ENCODE assay signal across 2 cellular contexts in the genomic region with DNA sequence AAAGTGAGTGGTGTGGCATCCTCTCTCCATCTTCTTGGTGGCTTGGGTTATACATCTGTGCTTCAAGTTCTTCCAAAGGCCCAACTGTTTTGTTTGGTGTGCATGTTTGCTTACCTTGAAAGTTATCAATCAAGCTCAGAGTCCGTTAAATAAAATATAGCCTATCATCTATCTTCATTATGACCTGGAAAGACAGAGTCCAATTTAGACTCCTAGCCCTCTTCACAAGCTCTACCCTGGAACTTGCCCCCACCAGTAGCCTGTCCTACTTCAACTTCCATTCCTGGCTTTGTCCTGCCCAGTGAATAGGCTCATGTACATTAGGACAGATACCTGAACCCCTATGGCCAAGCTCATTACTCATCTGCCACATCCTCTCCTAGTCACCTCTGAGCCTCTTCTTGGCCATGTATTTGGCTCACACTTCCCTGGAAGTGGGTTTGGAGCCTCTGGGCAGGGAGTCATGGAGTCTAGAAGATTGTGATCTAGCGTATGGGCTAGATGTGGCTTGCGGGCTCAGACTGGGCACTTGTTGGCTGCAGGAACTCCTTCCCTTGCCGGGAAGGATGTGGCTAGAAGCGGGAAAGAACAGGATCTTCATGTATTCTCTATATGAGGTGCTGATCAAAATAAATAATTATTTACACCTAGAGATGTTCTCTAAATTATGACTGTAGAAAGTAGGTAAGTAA.
TF ChIP-seq lines count a peak whose summit lies in the region.

No MANE protein-coding gene starts in this region.

TF ChIP-seq in GM23338, 12 proteins besides CTCF, POLR2A, EP300 and RAD21 (continued from another document):
- TF ChIP-seq, protein P1, sequence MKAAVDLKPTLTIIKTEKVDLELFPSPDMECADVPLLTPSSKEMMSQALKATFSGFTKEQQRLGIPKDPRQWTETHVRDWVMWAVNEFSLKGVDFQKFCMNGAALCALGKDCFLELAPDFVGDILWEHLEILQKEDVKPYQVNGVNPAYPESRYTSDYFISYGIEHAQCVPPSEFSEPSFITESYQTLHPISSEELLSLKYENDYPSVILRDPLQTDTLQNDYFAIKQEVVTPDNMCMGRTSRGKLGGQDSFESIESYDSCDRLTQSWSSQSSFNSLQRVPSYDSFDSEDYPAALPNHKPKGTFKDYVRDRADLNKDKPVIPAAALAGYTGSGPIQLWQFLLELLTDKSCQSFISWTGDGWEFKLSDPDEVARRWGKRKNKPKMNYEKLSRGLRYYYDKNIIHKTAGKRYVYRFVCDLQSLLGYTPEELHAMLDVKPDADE (IDR thresholded peaks at IDR 0.05) = 0 out of 2 replicates have a peak, but pooled peaks have one; percentile 23

TF ChIP-seq in WTC11, 78 proteins besides CTCF, POLR2A, EP300 and RAD21 (continued from another document):
- TF ChIP-seq, protein P2, sequence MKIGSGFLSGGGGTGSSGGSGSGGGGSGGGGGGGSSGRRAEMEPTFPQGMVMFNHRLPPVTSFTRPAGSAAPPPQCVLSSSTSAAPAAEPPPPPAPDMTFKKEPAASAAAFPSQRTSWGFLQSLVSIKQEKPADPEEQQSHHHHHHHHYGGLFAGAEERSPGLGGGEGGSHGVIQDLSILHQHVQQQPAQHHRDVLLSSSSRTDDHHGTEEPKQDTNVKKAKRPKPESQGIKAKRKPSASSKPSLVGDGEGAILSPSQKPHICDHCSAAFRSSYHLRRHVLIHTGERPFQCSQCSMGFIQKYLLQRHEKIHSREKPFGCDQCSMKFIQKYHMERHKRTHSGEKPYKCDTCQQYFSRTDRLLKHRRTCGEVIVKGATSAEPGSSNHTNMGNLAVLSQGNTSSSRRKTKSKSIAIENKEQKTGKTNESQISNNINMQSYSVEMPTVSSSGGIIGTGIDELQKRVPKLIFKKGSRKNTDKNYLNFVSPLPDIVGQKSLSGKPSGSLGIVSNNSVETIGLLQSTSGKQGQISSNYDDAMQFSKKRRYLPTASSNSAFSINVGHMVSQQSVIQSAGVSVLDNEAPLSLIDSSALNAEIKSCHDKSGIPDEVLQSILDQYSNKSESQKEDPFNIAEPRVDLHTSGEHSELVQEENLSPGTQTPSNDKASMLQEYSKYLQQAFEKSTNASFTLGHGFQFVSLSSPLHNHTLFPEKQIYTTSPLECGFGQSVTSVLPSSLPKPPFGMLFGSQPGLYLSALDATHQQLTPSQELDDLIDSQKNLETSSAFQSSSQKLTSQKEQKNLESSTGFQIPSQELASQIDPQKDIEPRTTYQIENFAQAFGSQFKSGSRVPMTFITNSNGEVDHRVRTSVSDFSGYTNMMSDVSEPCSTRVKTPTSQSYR (CRISPR knock-in tag; IDR thresholded peaks at IDR 0.05) = no peak
- TF ChIP-seq RELA (CRISPR knock-in tag; IDR thresholded peaks at IDR 0.05; ENCODE audit: borderline replicate concordance) (no peak), ZNF232 (CRISPR knock-in tag; IDR thresholded peaks at IDR 0.05) (no peak), NFYB (CRISPR knock-in tag; conservative IDR thresholded peaks at IDR 0.05; ENCODE audit: low read depth) (0 out of 2 replicates have a peak, but pooled peaks have one; percentile 6), NFATC4 (CRISPR knock-in tag; IDR thresholded peaks at IDR 0.05) (peak; percentile 80; the same call in 1 of the 2 replicates), KAT7 (CRISPR knock-in tag; IDR thresholded peaks at IDR 0.05; ENCODE audit: borderline replicate concordance) (no peak), GRHL2 (CRISPR knock-in tag; IDR thresholded peaks at IDR 0.05; ENCODE audit: insufficient replicate concordance, severe bottlenecking) (no peak), JAZF1 (CRISPR knock-in tag; IDR thresholded peaks at IDR 0.05) (no peak), FOXJ3 (CRISPR knock-in tag; IDR thresholded peaks at IDR 0.05; ENCODE audit: borderline replicate concordance) (no peak), ESRRA (CRISPR knock-in tag; IDR thresholded peaks at IDR 0.05; ENCODE audit: borderline replicate concordance) (no peak), ZNF219 (CRISPR knock-in tag; IDR thresholded peaks at IDR 0.05; ENCODE audit: borderline replicate concordance) (no peak), PRRX2 (CRISPR knock-in tag; IDR thresholded peaks at IDR 0.05) (peak; percentile 92)
- TF ChIP-seq, protein P3, sequence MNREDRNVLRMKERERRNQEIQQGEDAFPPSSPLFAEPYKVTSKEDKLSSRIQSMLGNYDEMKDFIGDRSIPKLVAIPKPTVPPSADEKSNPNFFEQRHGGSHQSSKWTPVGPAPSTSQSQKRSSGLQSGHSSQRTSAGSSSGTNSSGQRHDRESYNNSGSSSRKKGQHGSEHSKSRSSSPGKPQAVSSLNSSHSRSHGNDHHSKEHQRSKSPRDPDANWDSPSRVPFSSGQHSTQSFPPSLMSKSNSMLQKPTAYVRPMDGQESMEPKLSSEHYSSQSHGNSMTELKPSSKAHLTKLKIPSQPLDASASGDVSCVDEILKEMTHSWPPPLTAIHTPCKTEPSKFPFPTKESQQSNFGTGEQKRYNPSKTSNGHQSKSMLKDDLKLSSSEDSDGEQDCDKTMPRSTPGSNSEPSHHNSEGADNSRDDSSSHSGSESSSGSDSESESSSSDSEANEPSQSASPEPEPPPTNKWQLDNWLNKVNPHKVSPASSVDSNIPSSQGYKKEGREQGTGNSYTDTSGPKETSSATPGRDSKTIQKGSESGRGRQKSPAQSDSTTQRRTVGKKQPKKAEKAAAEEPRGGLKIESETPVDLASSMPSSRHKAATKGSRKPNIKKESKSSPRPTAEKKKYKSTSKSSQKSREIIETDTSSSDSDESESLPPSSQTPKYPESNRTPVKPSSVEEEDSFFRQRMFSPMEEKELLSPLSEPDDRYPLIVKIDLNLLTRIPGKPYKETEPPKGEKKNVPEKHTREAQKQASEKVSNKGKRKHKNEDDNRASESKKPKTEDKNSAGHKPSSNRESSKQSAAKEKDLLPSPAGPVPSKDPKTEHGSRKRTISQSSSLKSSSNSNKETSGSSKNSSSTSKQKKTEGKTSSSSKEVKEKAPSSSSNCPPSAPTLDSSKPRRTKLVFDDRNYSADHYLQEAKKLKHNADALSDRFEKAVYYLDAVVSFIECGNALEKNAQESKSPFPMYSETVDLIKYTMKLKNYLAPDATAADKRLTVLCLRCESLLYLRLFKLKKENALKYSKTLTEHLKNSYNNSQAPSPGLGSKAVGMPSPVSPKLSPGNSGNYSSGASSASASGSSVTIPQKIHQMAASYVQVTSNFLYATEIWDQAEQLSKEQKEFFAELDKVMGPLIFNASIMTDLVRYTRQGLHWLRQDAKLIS (CRISPR knock-in tag; IDR thresholded peaks at IDR 0.05; ENCODE audit: borderline replicate concordance) = peak; percentile 86; the same call in 1 of the 2 replicates
- TF ChIP-seq, protein P4, sequence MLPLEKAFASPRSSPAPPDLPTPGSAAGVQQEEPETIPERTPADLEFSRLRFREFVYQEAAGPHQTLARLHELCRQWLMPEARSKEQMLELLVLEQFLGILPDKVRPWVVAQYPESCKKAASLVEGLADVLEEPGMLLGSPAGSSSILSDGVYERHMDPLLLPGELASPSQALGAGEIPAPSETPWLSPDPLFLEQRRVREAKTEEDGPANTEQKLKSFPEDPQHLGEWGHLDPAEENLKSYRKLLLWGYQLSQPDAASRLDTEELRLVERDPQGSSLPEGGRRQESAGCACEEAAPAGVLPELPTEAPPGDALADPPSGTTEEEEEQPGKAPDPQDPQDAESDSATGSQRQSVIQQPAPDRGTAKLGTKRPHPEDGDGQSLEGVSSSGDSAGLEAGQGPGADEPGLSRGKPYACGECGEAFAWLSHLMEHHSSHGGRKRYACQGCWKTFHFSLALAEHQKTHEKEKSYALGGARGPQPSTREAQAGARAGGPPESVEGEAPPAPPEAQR (CRISPR knock-in tag; IDR thresholded peaks at IDR 0.05) = no peak
- TF ChIP-seq, protein P5, sequence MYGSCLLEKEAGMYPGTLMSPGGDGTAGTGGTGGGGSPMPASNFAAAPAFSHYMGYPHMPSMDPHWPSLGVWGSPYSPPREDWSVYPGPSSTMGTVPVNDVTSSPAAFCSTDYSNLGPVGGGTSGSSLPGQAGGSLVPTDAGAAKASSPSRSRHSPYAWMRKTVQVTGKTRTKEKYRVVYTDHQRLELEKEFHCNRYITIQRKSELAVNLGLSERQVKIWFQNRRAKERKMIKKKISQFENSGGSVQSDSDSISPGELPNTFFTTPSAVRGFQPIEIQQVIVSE (CRISPR knock-in tag; IDR thresholded peaks at IDR 0.05; ENCODE audit: borderline replicate concordance) = no peak
- TF ChIP-seq, protein P6, sequence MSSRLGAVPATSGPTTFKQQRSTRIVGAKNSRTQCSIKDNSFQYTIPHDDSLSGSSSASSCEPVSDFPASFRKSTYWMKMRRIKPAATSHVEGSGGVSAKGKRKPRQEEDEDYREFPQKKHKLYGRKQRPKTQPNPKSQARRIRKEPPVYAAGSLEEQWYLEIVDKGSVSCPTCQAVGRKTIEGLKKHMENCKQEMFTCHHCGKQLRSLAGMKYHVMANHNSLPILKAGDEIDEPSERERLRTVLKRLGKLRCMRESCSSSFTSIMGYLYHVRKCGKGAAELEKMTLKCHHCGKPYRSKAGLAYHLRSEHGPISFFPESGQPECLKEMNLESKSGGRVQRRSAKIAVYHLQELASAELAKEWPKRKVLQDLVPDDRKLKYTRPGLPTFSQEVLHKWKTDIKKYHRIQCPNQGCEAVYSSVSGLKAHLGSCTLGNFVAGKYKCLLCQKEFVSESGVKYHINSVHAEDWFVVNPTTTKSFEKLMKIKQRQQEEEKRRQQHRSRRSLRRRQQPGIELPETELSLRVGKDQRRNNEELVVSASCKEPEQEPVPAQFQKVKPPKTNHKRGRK (CRISPR knock-in tag; IDR thresholded peaks at IDR 0.05; ENCODE audit: borderline replicate concordance) = no peak
- TF ChIP-seq, protein P7, sequence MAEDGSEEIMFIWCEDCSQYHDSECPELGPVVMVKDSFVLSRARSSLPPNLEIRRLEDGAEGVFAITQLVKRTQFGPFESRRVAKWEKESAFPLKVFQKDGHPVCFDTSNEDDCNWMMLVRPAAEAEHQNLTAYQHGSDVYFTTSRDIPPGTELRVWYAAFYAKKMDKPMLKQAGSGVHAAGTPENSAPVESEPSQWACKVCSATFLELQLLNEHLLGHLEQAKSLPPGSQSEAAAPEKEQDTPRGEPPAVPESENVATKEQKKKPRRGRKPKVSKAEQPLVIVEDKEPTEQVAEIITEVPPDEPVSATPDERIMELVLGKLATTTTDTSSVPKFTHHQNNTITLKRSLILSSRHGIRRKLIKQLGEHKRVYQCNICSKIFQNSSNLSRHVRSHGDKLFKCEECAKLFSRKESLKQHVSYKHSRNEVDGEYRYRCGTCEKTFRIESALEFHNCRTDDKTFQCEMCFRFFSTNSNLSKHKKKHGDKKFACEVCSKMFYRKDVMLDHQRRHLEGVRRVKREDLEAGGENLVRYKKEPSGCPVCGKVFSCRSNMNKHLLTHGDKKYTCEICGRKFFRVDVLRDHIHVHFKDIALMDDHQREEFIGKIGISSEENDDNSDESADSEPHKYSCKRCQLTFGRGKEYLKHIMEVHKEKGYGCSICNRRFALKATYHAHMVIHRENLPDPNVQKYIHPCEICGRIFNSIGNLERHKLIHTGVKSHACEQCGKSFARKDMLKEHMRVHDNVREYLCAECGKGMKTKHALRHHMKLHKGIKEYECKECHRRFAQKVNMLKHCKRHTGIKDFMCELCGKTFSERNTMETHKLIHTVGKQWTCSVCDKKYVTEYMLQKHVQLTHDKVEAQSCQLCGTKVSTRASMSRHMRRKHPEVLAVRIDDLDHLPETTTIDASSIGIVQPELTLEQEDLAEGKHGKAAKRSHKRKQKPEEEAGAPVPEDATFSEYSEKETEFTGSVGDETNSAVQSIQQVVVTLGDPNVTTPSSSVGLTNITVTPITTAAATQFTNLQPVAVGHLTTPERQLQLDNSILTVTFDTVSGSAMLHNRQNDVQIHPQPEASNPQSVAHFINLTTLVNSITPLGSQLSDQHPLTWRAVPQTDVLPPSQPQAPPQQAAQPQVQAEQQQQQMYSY (CRISPR knock-in tag; IDR thresholded peaks at IDR 0.05) = no peak
